20 cellular contexts compared by ENCODE assay signal in the genomic region with DNA sequence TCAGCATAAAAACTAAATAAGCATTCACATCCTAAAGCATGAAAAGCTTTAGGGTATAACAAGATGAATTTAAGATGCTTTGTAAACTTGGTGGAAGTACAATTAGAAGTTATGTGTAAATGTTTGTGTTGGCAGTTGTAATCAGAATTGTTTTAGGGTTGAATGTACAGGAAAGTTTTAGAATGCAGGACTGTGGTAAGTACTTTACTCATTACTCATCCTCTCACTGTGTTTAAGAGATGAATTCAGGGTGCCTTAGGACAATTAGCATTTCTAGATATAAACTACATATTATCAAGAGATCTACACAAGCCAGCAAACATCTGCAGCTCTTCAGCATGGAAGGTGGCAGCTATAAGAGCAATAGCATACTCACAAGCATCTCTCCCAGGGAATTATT.
A peak's percentile ranks its signal among the peaks of the same experiment; 100 is the strongest.
DNase-seq lines count a peak whose midpoint lies in the region; ATAC-seq and TF ChIP-seq lines count a peak whose summit lies in the region.
"Had no signal": no experiment of that assay in that cellular context is flagged by ENCODE, and none has a peak within 500 bp of the region (broad histone marks: within the 10 kb centered on the region; RNA-seq: fewer than 3 reads in every experiment).

No MANE protein-coding gene starts in this region.

- no peaks in the 10 kb centered on the region for H3K27me3 ChIP-seq in adipocyte (replicated peaks; ENCODE audit: control insufficient read depth, insufficient read depth, low read length)
- H3K27me3 ChIP-seq in left ventricle myocardium inferior (ENCODE audit: low read depth), result peaks cover 6% of the 10 kb centered on the region
- H3K27me3 ChIP-seq: tibial nerve had no signal

- H3K9ac ChIP-seq in adipocyte (ENCODE audit: low read length), result no peak overlapping the region

- H3K27ac Mint-ChIP-seq in stimulated activated naive CD8-positive, alpha-beta T cell treated with anti-CD3 and anti-CD28 coated beads, Interleukin-15, amount 100 ng/mL, for 72 hours, result no peak overlapping the region
- H3K27ac Mint-ChIP-seq in effector memory CD8-positive, alpha-beta T cell, result no peak overlapping the region
- H3K27ac Mint-ChIP-seq: activated CD4-positive, alpha-beta T cell treated with anti-CD3 and anti-CD28 coated beads for 36 hours; activated naive CD4-positive, alpha-beta T cell treated with anti-CD3 and anti-CD28 coated beads, Interleukin-2, amount 50 U/mL, for 72 hours; nephron; stimulated activated naive CD8-positive, alpha-beta T cell treated with anti-CD3 and anti-CD28 coated beads, Interleukin-15, Interleukin-2, amounts not matched to agents 100 ng/mL and 50 ng/mL, for 24 hours had no signal

- TF ChIP-seq CTCF in fibroblast of pulmonary artery (IDR thresholded peaks at IDR 0.05; ENCODE audit: low read length, missing control alignments) (no peak), left ventricle myocardium inferior (IDR thresholded peaks at IDR 0.05; ENCODE audit: borderline replicate concordance) (no peak)

- H3K4me1 Mint-ChIP-seq in stimulated activated naive CD8-positive, alpha-beta T cell treated with anti-CD3 and anti-CD28 coated beads, Interleukin-15, amount 100 ng/mL, for 72 hours, result no peaks in the 10 kb centered on the region
- H3K4me1 Mint-ChIP-seq in effector memory CD8-positive, alpha-beta T cell (ENCODE audit: low read depth in 2 of 2), result no peaks in the 10 kb centered on the region
- H3K4me1 Mint-ChIP-seq: activated CD4-positive, alpha-beta T cell treated with anti-CD3 and anti-CD28 coated beads for 36 hours; nephron had no signal

- intact Hi-C loops in left ventricle myocardium inferior (cut with micrococcal nuclease), result loop anchor here (2.0 kb wide), 1 partner anchor 25 kb away; no protein-coding TSS in a partner anchor

- H3K4me1 ChIP-seq in adipocyte (ENCODE audit: control insufficient read depth, insufficient read depth, low read length), result no peaks in the 10 kb centered on the region
- H3K4me1 ChIP-seq in left ventricle myocardium inferior, result no peaks in the 10 kb centered on the region
- H3K4me1 ChIP-seq: Caco-2, tibial nerve had no signal

- H3K27ac ChIP-seq in left ventricle myocardium inferior (replicated peaks), result no peak overlapping the region
- H3K27ac ChIP-seq: tibial nerve had no signal

- H3K9me3 Mint-ChIP-seq in stimulated activated naive CD8-positive, alpha-beta T cell treated with anti-CD3 and anti-CD28 coated beads, Interleukin-15, amount 100 ng/mL, for 72 hours, result no peaks in the 10 kb centered on the region
- H3K9me3 Mint-ChIP-seq in effector memory CD8-positive, alpha-beta T cell, result no peaks in the 10 kb centered on the region
- H3K9me3 Mint-ChIP-seq: activated naive CD4-positive, alpha-beta T cell treated with anti-CD3 and anti-CD28 coated beads, Interleukin-2, amount 50 U/mL, for 72 hours; stimulated activated naive CD8-positive, alpha-beta T cell treated with anti-CD3 and anti-CD28 coated beads, Interleukin-15, Interleukin-2, amounts not matched to agents 100 ng/mL and 50 ng/mL, for 24 hours had no signal

- H3K4me3 Mint-ChIP-seq in stimulated activated naive CD8-positive, alpha-beta T cell treated with anti-CD3 and anti-CD28 coated beads, Interleukin-15, amount 100 ng/mL, for 72 hours, result no peak overlapping the region
- H3K4me3 Mint-ChIP-seq in effector memory CD8-positive, alpha-beta T cell, result no peak overlapping the region
- H3K4me3 Mint-ChIP-seq: activated CD4-positive, alpha-beta T cell treated with anti-CD3 and anti-CD28 coated beads for 36 hours; nephron; stimulated activated naive CD8-positive, alpha-beta T cell treated with anti-CD3 and anti-CD28 coated beads, Interleukin-15, Interleukin-2, amounts not matched to agents 100 ng/mL and 50 ng/mL, for 24 hours had no signal

- DNase-seq in HCEC 1CT (peak; percentile 15), adipocyte (ENCODE audit: low read depth) (peak; percentile 61), fibroblast of pulmonary artery (ENCODE audit: low read depth) (peak; percentile 14), left ventricle myocardium inferior (no peak)
- no peak for DNase-seq in activated naive CD4-positive, alpha-beta T cell treated with anti-CD3 and anti-CD28 coated beads, Interleukin-2, amount 50 U/mL, for 16 hours
- DNase-seq in stimulated activated naive CD8-positive, alpha-beta T cell treated with anti-CD3 and anti-CD28 coated beads, Interleukin-15, amount 100 ng/mL, for 72 hours, result no peak
- DNase-seq in effector memory CD8-positive, alpha-beta T cell, result no peak
- DNase-seq: activated CD4-positive, alpha-beta T cell treated with anti-CD3 and anti-CD28 coated beads for 36 hours; Caco-2; left colon; midbrain; NCI-H1436 treated with DMSO at 0.1 percent for 48 hours; NCI-H524 treated with DMSO at 0.1 percent for 48 hours; posterior cingulate gyrus; SIG-M5; stimulated activated CD4-positive, alpha-beta T cell treated with anti-CD3 and anti-CD28 coated beads, Interleukin-2, amount 100 ng/mL, for 24 hours had no signal

- H3K36me3 ChIP-seq in adipocyte (ENCODE audit: control insufficient read depth, insufficient read depth, low read length, severe bottlenecking), result no peaks in the 10 kb centered on the region
- H3K36me3 ChIP-seq in left ventricle myocardium inferior, result no peaks in the 10 kb centered on the region
- H3K36me3 ChIP-seq: tibial nerve had no signal

- H3K4me3 ChIP-seq in adipocyte (ENCODE audit: low read length), result no peak overlapping the region
- H3K4me3 ChIP-seq in fibroblast of pulmonary artery (replicated peaks; ENCODE audit: low read depth, low read length), result no peak overlapping the region
- H3K4me3 ChIP-seq in left ventricle myocardium inferior, result no peak overlapping the region
- H3K4me3 ChIP-seq: tibial nerve had no signal

- peaks cover 5% of the 10 kb centered on the region for H3K27me3 Mint-ChIP-seq in stimulated activated naive CD8-positive, alpha-beta T cell treated with anti-CD3 and anti-CD28 coated beads, Interleukin-15, amount 100 ng/mL, for 72 hours
- H3K27me3 Mint-ChIP-seq in effector memory CD8-positive, alpha-beta T cell, result peaks cover 0 to 26% of the 10 kb centered on the region in 2 donors

- no peaks in the 10 kb centered on the region for H3K36me3 Mint-ChIP-seq in effector memory CD8-positive, alpha-beta T cell (ENCODE audit: insufficient read depth)
- H3K36me3 Mint-ChIP-seq: activated naive CD4-positive, alpha-beta T cell treated with anti-CD3 and anti-CD28 coated beads, Interleukin-2, amount 50 U/mL, for 72 hours had no signal

- H3K9me3 ChIP-seq in adipocyte (ENCODE audit: control insufficient read depth, low read length) (no peaks in the 10 kb centered on the region), left ventricle myocardium inferior (replicated peaks) (no peaks in the 10 kb centered on the region)
- H3K9me3 ChIP-seq: Caco-2, tibial nerve had no signal

- no peak for ATAC-seq in stimulated activated naive CD8-positive, alpha-beta T cell treated with anti-CD3 and anti-CD28 coated beads, Interleukin-15, amount 100 ng/mL, for 72 hours
- ATAC-seq in effector memory CD8-positive, alpha-beta T cell (replicated peaks), result no peak
- ATAC-seq: activated CD4-positive, alpha-beta T cell treated with anti-CD3 and anti-CD28 coated beads for 36 hours; activated naive CD4-positive, alpha-beta T cell treated with anti-CD3 and anti-CD28 coated beads, Interleukin-2, amount 50 U/mL, for 72 hours; left colon had no signal

Comparison
In these comparisons a context has a peak if more than half of its experiments do, and no peak if none do; other contexts are left out.
1. DNase-seq: peak in HCEC 1CT (single experiment), adipocyte (single experiment) and fibroblast of pulmonary artery (single experiment); none in activated naive CD4-positive, alpha-beta T cell treated with anti-CD3 and anti-CD28 coated beads, Interleukin-2, amount 50 U/mL, for 16 hours (single experiment), stimulated activated naive CD8-positive, alpha-beta T cell treated with anti-CD3 and anti-CD28 coated beads, Interleukin-15, amount 100 ng/mL, for 72 hours (0 of 2), effector memory CD8-positive, alpha-beta T cell (0 of 3) and left ventricle myocardium inferior (single experiment).